Comparison of ENCODE assay signal across 19 cellular contexts in genomic region chr9:20373263-20373662, GRCh38.
DNase-seq lines count a peak whose midpoint lies in the region; ATAC-seq lines count a peak whose summit lies in the region.
"Had no signal": no experiment of that assay in that cellular context is flagged by ENCODE, and none has a peak within 500 bp of the region (broad histone marks: within the 10 kb centered on the region; RNA-seq: fewer than 3 reads in every experiment).

No MANE protein-coding gene starts in this region.

- no peaks in the 10 kb centered on the region for H3K27me3 ChIP-seq in naive thymus-derived CD4-positive, alpha-beta T cell (ENCODE audit: control insufficient read depth in 2 of 2, insufficient read depth in 2 of 2, low read length in 2 of 2)
- H3K27me3 ChIP-seq: breast epithelium had no signal

- H3K4me3 Mint-ChIP-seq in naive thymus-derived CD4-positive, alpha-beta T cell = peak overlapping the region in 7 of 10 donors; percentile 30 to 66 (median 46)
- H3K4me3 Mint-ChIP-seq: activated B cell treated with CpG ODN at 0.5 μM for 24 hours; activated CD8-positive, alpha-beta T cell treated with anti-CD3 and anti-CD28 coated beads, Interleukin-2, amount 10 ng/mL, durations not matched to agents 7 days and 5 days; activated T-cell treated with anti-CD3 and anti-CD28 coated beads, Interleukin-2, amount 50 U/mL, for 72 hours; neural crest cell had no signal

- H3K27ac Mint-ChIP-seq in naive thymus-derived CD4-positive, alpha-beta T cell = peak overlapping the region; percentile 33 to 84 (median 70)
- H3K27ac Mint-ChIP-seq: activated B cell treated with CpG ODN at 0.5 μM for 24 hours; activated CD8-positive, alpha-beta T cell treated with anti-CD3 and anti-CD28 coated beads, Interleukin-2, amount 10 ng/mL, durations not matched to agents 7 days and 5 days; activated T-cell treated with anti-CD3 and anti-CD28 coated beads, Interleukin-2, amount 50 U/mL, for 72 hours had no signal

- H3K4me1 ChIP-seq in naive thymus-derived CD4-positive, alpha-beta T cell (ENCODE audit: control insufficient read depth in 2 of 2, insufficient read depth in 2 of 2, low read length in 2 of 2) = peaks cover 0 to 61% of the 10 kb centered on the region in 2 donors
- H3K4me1 ChIP-seq: breast epithelium, psoas muscle had no signal

- intact Hi-C loops in naive thymus-derived CD4-positive, alpha-beta T cell (cut with micrococcal nuclease) = loop anchor here in 1 of 2 donors (1.0 kb wide), 1 partner anchor 12 kb away; no protein-coding TSS in a partner anchor

- DNase-seq in NCI-H2107 treated with DMSO at 0.1 percent for 48 hours (lab: John Stamatoyannopoulos, UW; ENCODE audit: unreplicated experiment) (peak; percentile 57), NCI-H2107 (lab: John Stamatoyannopoulos, UW) (no peak), NAMALWA (ENCODE audit: low spot score) (peak; percentile 58), COR-L47 (lab: John Stamatoyannopoulos, UW) (no peak), islet precursor cell (no peak), cortex of kidney (lab: John Stamatoyannopoulos, UW) (no peak)
- DNase-seq in naive thymus-derived CD4-positive, alpha-beta T cell = peak in 4 of 9 donors; percentile 27 to 36 (median 30)
- DNase-seq: activated B cell treated with CpG ODN at 0.5 μM for 24 hours; activated CD8-positive, alpha-beta T cell treated with anti-CD3 and anti-CD28 coated beads, Interleukin-2, amount 10 ng/mL, durations not matched to agents 7 days and 5 days; activated T-cell treated with anti-CD3 and anti-CD28 coated beads, Interleukin-2, amount 50 U/mL, for 72 hours; DMS 273 treated with DMSO at 0.1 percent for 48 hours; foreskin fibroblast; NCI-H187 treated with DMSO at 0.1 percent for 48 hours; psoas muscle; SHP77 had no signal

- no peak overlapping the region for H3K4me3 ChIP-seq in naive thymus-derived CD4-positive, alpha-beta T cell (ENCODE audit: low read length)
- H3K4me3 ChIP-seq: breast epithelium, psoas muscle, thoracic aorta had no signal

- H3K36me3 Mint-ChIP-seq in naive thymus-derived CD4-positive, alpha-beta T cell = peaks cover 0 to 50% (median 7%) of the 10 kb centered on the region in 5 donors

- H3K27ac ChIP-seq in naive thymus-derived CD4-positive, alpha-beta T cell (ENCODE audit: low read depth, low read length) = peak overlapping the region; percentile 6
- H3K27ac ChIP-seq: breast epithelium, psoas muscle, thoracic aorta had no signal

- ATAC-seq in GM21390 (IDR thresholded peaks at IDR 0.05; ENCODE audit: unreplicated experiment) = peak; percentile 49
- ATAC-seq in naive thymus-derived CD4-positive, alpha-beta T cell = peak; percentile 46
- ATAC-seq: activated CD8-positive, alpha-beta T cell treated with anti-CD3 and anti-CD28 coated beads, Interleukin-2, amount 10 ng/mL, durations not matched to agents 7 days and 5 days; activated T-cell treated with anti-CD3 and anti-CD28 coated beads, Interleukin-2, amount 50 U/mL, for 72 hours; psoas muscle had no signal

- CTCF ChIA-PET in naive thymus-derived CD4-positive, alpha-beta T cell (lab: Charles Lee) = no interaction called here

- H3K9me3 Mint-ChIP-seq in naive thymus-derived CD4-positive, alpha-beta T cell = no peaks in the 10 kb centered on the region
- H3K9me3 Mint-ChIP-seq: activated B cell treated with CpG ODN at 0.5 μM for 24 hours; activated T-cell treated with anti-CD3 and anti-CD28 coated beads, Interleukin-2, amount 50 U/mL, for 72 hours had no signal

- no peaks in the 10 kb centered on the region for H3K36me3 ChIP-seq in naive thymus-derived CD4-positive, alpha-beta T cell (ENCODE audit: control insufficient read depth in 2 of 3, insufficient read depth in 3 of 3, low read length in 3 of 3)
- H3K36me3 ChIP-seq: breast epithelium, thoracic aorta had no signal

- no peaks in the 10 kb centered on the region for H3K9me3 ChIP-seq in naive thymus-derived CD4-positive, alpha-beta T cell (ENCODE audit: control insufficient read depth in 2 of 3, low read length in 3 of 3)
- H3K9me3 ChIP-seq: breast epithelium, psoas muscle, thoracic aorta had no signal

- no peaks in the 10 kb centered on the region for H3K27me3 Mint-ChIP-seq in naive thymus-derived CD4-positive, alpha-beta T cell
- H3K27me3 Mint-ChIP-seq: activated B cell treated with CpG ODN at 0.5 μM for 24 hours had no signal

- POLR2A ChIA-PET in naive thymus-derived CD4-positive, alpha-beta T cell (lab: Charles Lee) = interaction anchor here (1.2 to 1.5 kb wide), 2 partner anchors 52 to 247 kb away, joined by 3 to 4 read pairs; no protein-coding TSS in a partner anchor

- H3K4me1 Mint-ChIP-seq in naive thymus-derived CD4-positive, alpha-beta T cell = peaks cover 37 to 97% (median 92%) of the 10 kb centered on the region in 7 donors

Comparison
In these comparisons a context has a peak if more than half of its experiments do, and no peak if none do; other contexts are left out.
1. DNase-seq: peak in NCI-H2107 treated with DMSO at 0.1 percent for 48 hours (single experiment) and NAMALWA (single experiment); none in NCI-H2107 (single experiment), COR-L47 (single experiment), islet precursor cell (single experiment) and cortex of kidney (single experiment).